In genomic region chr2:68860111-68860510, GRCh38 we compare ENCODE assay signal across 15 cellular contexts. TPM values are rescaled to one million over a fixed set of nuclear protein-coding genes. Genes with fewer than 3 reads are reported as not detected.
DNase-seq lines count a peak whose midpoint lies in the region; ATAC-seq and TF ChIP-seq lines count a peak whose summit lies in the region.
"Had no signal": no experiment of that assay in that cellular context is flagged by ENCODE, and none has a peak within 500 bp of the region (broad histone marks: within the 10 kb centered on the region; RNA-seq: fewer than 3 reads in every experiment).

No MANE protein-coding gene starts in this region.

- CTCF ChIA-PET in SK-N-SH (lab: Yijun Ruan, JAX), result interaction anchor here (1.1 to 1.7 kb wide), 4 partner anchors 12 to 108 kb away, joined by 3 to 5 read pairs (median 4); partner anchors contain the start of gene BMP10
- CTCF ChIA-PET in T-cell (lab: Charles Lee), result interaction anchor here (0.6 kb wide), 3 partner anchors 9 to 372 kb away, joined by 3 to 4 read pairs (median 3); no protein-coding TSS in a partner anchor

- peaks cover 0 to 2% (median 0%) of the 10 kb centered on the region in 3 donors for H3K4me1 Mint-ChIP-seq in T-cell
- H3K4me1 Mint-ChIP-seq: CD8-positive, alpha-beta memory T cell had no signal

- ATAC-seq in GM21619 (IDR thresholded peaks at IDR 0.05; ENCODE audit: unreplicated experiment), result no peak
- no peak for ATAC-seq in T-cell (replicated peaks in 1 of 4)
- ATAC-seq: HCT116 had no signal

- TF ChIP-seq EP300 in SK-N-SH (IDR thresholded peaks at IDR 0.05; ENCODE audit: borderline replicate concordance in 1 of 2, low read depth in 1 of 2, low read length in 1 of 2), result peak in 1 of 2 experiments; percentile 8; a peak in 1 of 4 replicates

- H3K4me1 ChIP-seq in SK-N-SH (ENCODE audit: control insufficient read depth in 1 of 2, insufficient read depth in 2 of 2, low read depth in 1 of 2, low read length in 1 of 2) (peaks cover 0 to 5% of the 10 kb centered on the region in 2 experiments; a peak in 1 of 4 replicates), mesodermal cell (ENCODE audit: control insufficient read depth, insufficient read depth, low read length, poor library complexity, severe bottlenecking) (peaks cover 31% of the 10 kb centered on the region)
- H3K4me1 ChIP-seq: Caco-2 had no signal

- no peak overlapping the region for H3K9ac ChIP-seq in SK-N-SH
- H3K9ac ChIP-seq: GM23248 had no signal

- no peak overlapping the region for H3K4me3 Mint-ChIP-seq in T-cell
- H3K4me3 Mint-ChIP-seq: CD8-positive, alpha-beta memory T cell had no signal

- no peak overlapping the region for H3K27ac ChIP-seq in SK-N-SH (ENCODE audit: low read depth in 2 of 2, low read length in 1 of 2)
- peak overlapping the region; percentile 44 for H3K27ac ChIP-seq in mesodermal cell (ENCODE audit: low read depth, low read length, severe bottlenecking)
- H3K27ac ChIP-seq: 22Rv1, GM23248, HL-60 had no signal

- 24% methylated on average over 3 of the region's 3 CpGs for WGBS in SK-N-SH (ENCODE audit: low lambda C conversion rate)
- WGBS in mesodermal cell (ENCODE audit: insufficient coverage in 2 of 2), 2 experiments, result 85 to 89% methylated on average over 2 of the region's 3 CpGs

- no peaks in the 10 kb centered on the region for H4K20me1 ChIP-seq in SK-N-SH (ENCODE audit: insufficient read depth)

- peaks cover 1 to 3% of the 10 kb centered on the region in 2 donors for H3K27me3 Mint-ChIP-seq in T-cell
- H3K27me3 Mint-ChIP-seq: CD8-positive, alpha-beta memory T cell had no signal

- H3F3A ChIP-seq in SK-N-SH (replicated peaks; ENCODE audit: insufficient read depth), result no peaks in the 10 kb centered on the region

- TF ChIP-seq RAD21 in SK-N-SH (IDR thresholded peaks at IDR 0.05; ENCODE audit: low read length), result no peak

- peak; percentile 7 for DNase-seq in NCI-H82 (lab: John Stamatoyannopoulos, UW)
- DNase-seq in NCI-H82 treated with DMSO at 0.1 percent for 48 hours (lab: John Stamatoyannopoulos, UW; ENCODE audit: unreplicated experiment), result no peak
- peak; percentile 21 for DNase-seq in SK-N-SH
- no peak for DNase-seq in cerebellar cortex (ENCODE audit: low spot score)
- no peak for DNase-seq in T-cell
- DNase-seq: Caco-2; CD8-positive, alpha-beta memory T cell; GM23248 had no signal

- no peak overlapping the region for H3K4me2 ChIP-seq in SK-N-SH

- H3K27me3 ChIP-seq in SK-N-SH (ENCODE audit: insufficient read depth), result peaks cover 16% of the 10 kb centered on the region; the same call in 1 of the 2 replicates

- H3K9me2 ChIP-seq in SK-N-SH, result no peaks in the 10 kb centered on the region

- no peaks in the 10 kb centered on the region for H3K79me2 ChIP-seq in SK-N-SH (ENCODE audit: insufficient read depth)

- no peaks in the 10 kb centered on the region for H3K9me3 Mint-ChIP-seq in T-cell
- H3K9me3 Mint-ChIP-seq: CD8-positive, alpha-beta memory T cell had no signal

- H3K9me3 ChIP-seq in SK-N-SH (no peaks in the 10 kb centered on the region), mesodermal cell (ENCODE audit: control insufficient read depth, low read length) (no peaks in the 10 kb centered on the region)
- H3K9me3 ChIP-seq: Caco-2 had no signal

- H3K4me3 ChIP-seq in SK-N-SH (ENCODE audit: low read depth in 2 of 2, low read length in 1 of 2) (no peak overlapping the region), mesodermal cell (ENCODE audit: extremely low read depth, insufficient read depth, low read length, poor library complexity, severe bottlenecking) (no peak overlapping the region)
- H3K4me3 ChIP-seq: GM23248 had no signal

- no peaks in the 10 kb centered on the region for H3K36me3 ChIP-seq in SK-N-SH (replicated peaks in 1 of 2; ENCODE audit: control insufficient read depth in 1 of 2, insufficient read depth in 2 of 2, low read length in 1 of 2)
- peaks cover 1% of the 10 kb centered on the region for H3K36me3 ChIP-seq in mesodermal cell (ENCODE audit: control insufficient read depth, insufficient read depth, low read length)

- POLR2A ChIA-PET in SK-N-SH (lab: Yijun Ruan, JAX), result no interaction called here
- POLR2A ChIA-PET in T-cell (lab: Charles Lee), result interaction anchor here in 1 of 2 donors (0.6 kb wide), 1 partner anchor 1136 kb away, joined by 3 read pairs; no protein-coding TSS in a partner anchor

- H3K27ac Mint-ChIP-seq in T-cell, result no peak overlapping the region

- no peaks in the 10 kb centered on the region for H3K36me3 Mint-ChIP-seq in T-cell
- H3K36me3 Mint-ChIP-seq: CD8-positive, alpha-beta memory T cell had no signal

- H2AFZ ChIP-seq in SK-N-SH (ENCODE audit: low read depth), result no peak overlapping the region
- H2AFZ ChIP-seq: GM23248 had no signal

- TF ChIP-seq CTCF in SK-N-SH (IDR thresholded peaks at IDR 0.05), result no peak

TF ChIP-seq in SK-N-SH, 30 proteins besides CTCF, POLR2A, EP300 and RAD21:
- TF ChIP-seq GATA2 (CRISPR knock-in tag; IDR thresholded peaks at IDR 0.05), result 0 out of 2 replicates have a peak, but pooled peaks have one; percentile 6
- no peak for TF ChIP-seq TEAD4 (IDR thresholded peaks at IDR 0.05; ENCODE audit: borderline replicate concordance, insufficient read depth)
- TF ChIP-seq POLR2AphosphoS5 (IDR thresholded peaks at IDR 0.05; ENCODE audit: low read depth, low read length), result no peak

RNA-seq across cellular contexts. Expression of gene BMP10, which starts 11.1 kb away (rescaled TPM):
- polyA plus RNA-seq in SK-N-SH (2012; rRNA removed), result not detected in 2 replicates
- polyA plus RNA-seq in SK-N-SH (2012; cell fraction: cytosol; rRNA removed), result not detected in 2 replicates
- polyA plus RNA-seq in SK-N-SH (2012; cell fraction: nucleus; rRNA removed), result not detected in 2 replicates
- polyA plus RNA-seq in mesodermal cell (2013, experiment 1 of 2), result 20.4 TPM
- polyA plus RNA-seq in mesodermal cell (2013, experiment 2 of 2), result 22.8 TPM
- not detected for total RNA-seq in T-cell
- total RNA-seq: A673; Caco-2; CD8-positive, alpha-beta memory T cell; GM23248 had no signal
- polyA plus RNA-seq: BJ; CD8-positive, alpha-beta memory T cell; GM23248 had no signal

Comparison
In these comparisons a context has a peak if more than half of its experiments do, and no peak if none do; other contexts are left out.
1. DNase-seq: peak in NCI-H82 (single experiment) and SK-N-SH (single experiment); none in NCI-H82 treated with DMSO at 0.1 percent for 48 hours (single experiment), cerebellar cortex (single experiment) and T-cell (0 of 34).